1 cellular context compared by ENCODE assay signal in the genomic region with DNA sequence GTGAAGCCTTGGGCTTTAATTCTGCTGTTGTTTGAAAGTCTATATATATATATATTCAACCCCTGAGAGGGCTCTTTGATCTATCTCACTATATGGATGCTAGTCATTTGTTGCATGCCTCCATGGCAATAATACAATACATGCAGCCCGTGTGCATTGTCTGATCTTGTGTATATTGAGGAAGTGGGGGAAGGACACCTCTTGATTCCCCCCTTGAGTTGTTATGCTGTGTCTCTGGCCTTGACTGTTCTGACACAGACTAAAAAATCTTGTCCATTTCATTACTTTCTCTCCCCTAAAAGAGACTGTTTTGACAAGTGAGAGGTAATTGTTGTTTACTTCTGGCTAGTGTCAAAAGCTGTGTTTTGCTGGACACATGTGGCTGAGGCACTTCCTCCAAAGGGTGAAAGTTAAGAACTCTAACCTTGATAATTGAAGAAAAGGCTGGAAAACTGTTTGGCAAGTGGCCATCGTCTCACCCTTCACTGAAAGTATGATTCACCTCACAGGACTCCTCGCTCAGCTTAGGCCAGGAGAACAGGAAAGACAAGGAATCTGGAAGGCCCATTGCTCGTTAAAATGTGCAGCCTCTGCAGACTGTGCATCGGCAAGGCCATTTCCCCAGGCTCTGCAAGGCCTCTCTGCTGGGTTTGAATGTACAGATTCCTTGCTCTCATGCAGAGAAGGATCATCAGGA.
TF ChIP-seq lines count a peak whose summit lies in the region.

No MANE protein-coding gene starts in this region.

TF ChIP-seq in SK-N-SH, 30 proteins besides CTCF, POLR2A, EP300 and RAD21 (continued from another document):
- TF ChIP-seq, protein P1, sequence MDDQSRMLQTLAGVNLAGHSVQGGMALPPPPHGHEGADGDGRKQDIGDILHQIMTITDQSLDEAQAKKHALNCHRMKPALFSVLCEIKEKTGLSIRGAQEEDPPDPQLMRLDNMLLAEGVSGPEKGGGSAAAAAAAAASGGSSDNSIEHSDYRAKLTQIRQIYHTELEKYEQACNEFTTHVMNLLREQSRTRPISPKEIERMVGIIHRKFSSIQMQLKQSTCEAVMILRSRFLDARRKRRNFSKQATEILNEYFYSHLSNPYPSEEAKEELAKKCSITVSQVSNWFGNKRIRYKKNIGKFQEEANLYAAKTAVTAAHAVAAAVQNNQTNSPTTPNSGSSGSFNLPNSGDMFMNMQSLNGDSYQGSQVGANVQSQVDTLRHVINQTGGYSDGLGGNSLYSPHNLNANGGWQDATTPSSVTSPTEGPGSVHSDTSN (IDR thresholded peaks at IDR 0.05): peak; percentile 38; the same call in 1 of the 2 replicates
- no peak for TF ChIP-seq GATA2 (CRISPR knock-in tag; IDR thresholded peaks at IDR 0.05)
- TF ChIP-seq SIN3A (IDR thresholded peaks at IDR 0.05; ENCODE audit: borderline replicate concordance, low read depth, low read length): no peak
- peak; percentile 94 for TF ChIP-seq NFIC (IDR thresholded peaks at IDR 0.05; ENCODE audit: borderline replicate concordance)
- 0 out of 2 replicates have a peak, but pooled peaks have one; percentile 43 for TF ChIP-seq RXRA (IDR thresholded peaks at IDR 0.05; ENCODE audit: borderline replicate concordance, low read depth)
- TF ChIP-seq, protein P2, sequence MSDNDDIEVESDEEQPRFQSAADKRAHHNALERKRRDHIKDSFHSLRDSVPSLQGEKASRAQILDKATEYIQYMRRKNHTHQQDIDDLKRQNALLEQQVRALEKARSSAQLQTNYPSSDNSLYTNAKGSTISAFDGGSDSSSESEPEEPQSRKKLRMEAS (IDR thresholded peaks at IDR 0.05; ENCODE audit: low read depth): peak; percentile 76
- no peak for TF ChIP-seq RCOR1 (IDR thresholded peaks at IDR 0.05; ENCODE audit: low read length)
TF ChIP-seq in SK-N-SH: peak in this region for 9.
